In genomic region chr18:33440011-33440383, GRCh38 we compare ENCODE assay signal across 7 cellular contexts. TPM values are rescaled to one million over a fixed set of nuclear protein-coding genes. Genes with fewer than 3 reads are reported as not detected.
DNase-seq lines count a peak whose midpoint lies in the region; ATAC-seq and TF ChIP-seq lines count a peak whose summit lies in the region.

No MANE protein-coding gene starts in this region.

- H3K4me1 ChIP-seq in HUES6 (ENCODE audit: control insufficient read depth, insufficient read depth, low read length) = no peaks in the 10 kb centered on the region
- no peaks in the 10 kb centered on the region for H3K4me1 ChIP-seq in RWPE2 (ENCODE audit: insufficient read depth, poor library complexity, severe bottlenecking)
- H3K4me1 ChIP-seq in neuron (ENCODE audit: insufficient read depth, low read length) = peaks cover 5% of the 10 kb centered on the region
- H3K4me1 ChIP-seq in gastrocnemius medialis = peaks cover 0 to 5% of the 10 kb centered on the region in 2 donors

- H3K36me3 ChIP-seq in HUES6 (ENCODE audit: control insufficient read depth, insufficient read depth, low read length) (no peaks in the 10 kb centered on the region), RWPE2 (ENCODE audit: low read depth) (no peaks in the 10 kb centered on the region), neuron (ENCODE audit: insufficient read depth, low read length) (no peaks in the 10 kb centered on the region), gastrocnemius medialis (no peaks in the 10 kb centered on the region)

- ATAC-seq in RWPE2 (ENCODE audit: low read depth) (peak; percentile 64; the same call in 2 of the 3 replicates), HG03175 (IDR thresholded peaks at IDR 0.05; ENCODE audit: unreplicated experiment) (no peak), gastrocnemius medialis (no peak)

- H3K4me3 ChIP-seq in HUES6 (ENCODE audit: low read depth, low read length) = peak overlapping the region; percentile 59
- H3K4me3 ChIP-seq in RWPE2 (ENCODE audit: severe bottlenecking) = no peak overlapping the region
- peak overlapping the region; percentile 19 for H3K4me3 ChIP-seq in fibroblast of villous mesenchyme (ENCODE audit: low read depth, low read length)
- peak overlapping the region; percentile 56 for H3K4me3 ChIP-seq in neuron (ENCODE audit: low read length)
- peak overlapping the region in 2 of 4 donors; percentile 17 to 38 for H3K4me3 ChIP-seq in gastrocnemius medialis

- no peak for TF ChIP-seq POLR2A in gastrocnemius medialis (IDR thresholded peaks at IDR 0.05)

- H3K9me3 ChIP-seq in HUES6 (ENCODE audit: control insufficient read depth, insufficient read depth, low read depth, low read length) (no peaks in the 10 kb centered on the region), RWPE2 (ENCODE audit: severe bottlenecking) (no peaks in the 10 kb centered on the region), neuron (ENCODE audit: low read length) (no peaks in the 10 kb centered on the region), gastrocnemius medialis (no peaks in the 10 kb centered on the region)

- peak overlapping the region; percentile 5 for H3K9ac ChIP-seq in HUES6 (ENCODE audit: low read length)

- no peak overlapping the region for H3K27ac ChIP-seq in HUES6 (ENCODE audit: low read depth, low read length)
- no peak overlapping the region for H3K27ac ChIP-seq in RWPE2 (ENCODE audit: poor library complexity, severe bottlenecking)
- no peak overlapping the region for H3K27ac ChIP-seq in gastrocnemius medialis

- H3K27me3 ChIP-seq in HUES6 (ENCODE audit: control insufficient read depth, insufficient read depth, low read length) (peaks cover 42% of the 10 kb centered on the region), RWPE2 (ENCODE audit: insufficient read depth, poor library complexity, severe bottlenecking) (peaks cover 40% of the 10 kb centered on the region), neuron (ENCODE audit: insufficient read depth, low read length) (no peaks in the 10 kb centered on the region), gastrocnemius medialis (peaks cover 6 to 17% (median 13%) of the 10 kb centered on the region in 3 donors)

- no peak for DNase-seq in RWPE2 (ENCODE audit: low spot score)
- peak; percentile 42 for DNase-seq in fibroblast of villous mesenchyme (ENCODE audit: low read depth)
- DNase-seq in gastrocnemius medialis = no peak
- no peak for DNase-seq in OCI-M2 (lab: John Stamatoyannopoulos, UW; ENCODE audit: unreplicated experiment)

- intact Hi-C loops in gastrocnemius medialis (cut with DNase I; ENCODE audit: low total_unique reads) = no loop called here

- in situ Hi-C loops in gastrocnemius medialis (cut with MboI; ENCODE audit: low sequenced_read_pairs in 4 of 4) = no loop called here

- H2AFZ ChIP-seq in neuron (ENCODE audit: low read depth, low read length) = peak overlapping the region; percentile 93

- TF ChIP-seq CTCF in RWPE2 (IDR thresholded peaks at IDR 0.05; ENCODE audit: poor library complexity, severe bottlenecking) = peak; percentile 31
- peak; percentile 39 for TF ChIP-seq CTCF in fibroblast of villous mesenchyme (IDR thresholded peaks at IDR 0.05; ENCODE audit: insufficient read depth, low read depth, low read length)
- no peak for TF ChIP-seq CTCF in gastrocnemius medialis (IDR thresholded peaks at IDR 0.05 in 4 of 5, conservative IDR thresholded peaks at IDR 0.05 in 1 of 5)

RNA-seq across cellular contexts. Expression of gene CCDC178, which starts 0.5 kb away (rescaled TPM):
- total RNA-seq in fibroblast of villous mesenchyme = 0.32 and 0.43 TPM in 2 replicates
- total RNA-seq in gastrocnemius medialis = under 1 TPM in 1 of 4 donors, not detected in 3; 0.35 TPM

Comparison
In these comparisons a context has a peak if more than half of its experiments do, and no peak if none do; other contexts are left out.
1. CTCF ChIP-seq: peak in RWPE2 (single experiment) and fibroblast of villous mesenchyme (single experiment); none in gastrocnemius medialis (0 of 5).